16 cellular contexts compared by ENCODE assay signal in genomic region chr19:30172643-30173242, GRCh38.
DNase-seq lines count a peak whose midpoint lies in the region; ATAC-seq and TF ChIP-seq lines count a peak whose summit lies in the region.
"Had no signal": no experiment of that assay in that cellular context is flagged by ENCODE, and none has a peak within 500 bp of the region (broad histone marks: within the 10 kb centered on the region; RNA-seq: fewer than 3 reads in every experiment).

No MANE protein-coding gene starts in this region.

- no peaks in the 10 kb centered on the region for H3K79me2 ChIP-seq in trophoblast cell (ENCODE audit: control insufficient read depth, insufficient read depth, low read length, poor library complexity)

- H2AFZ ChIP-seq in trophoblast cell (ENCODE audit: insufficient read depth, low read length, poor library complexity): no peak overlapping the region

- H2BK12ac ChIP-seq in trophoblast cell (ENCODE audit: low read length): no peak overlapping the region

- intact Hi-C loops in left colon (cut with DNase I, micrococcal nuclease): no loop called here
- intact Hi-C loops in Right ventricle myocardium superior (cut with DNase I): no loop called here

- no peaks in the 10 kb centered on the region for H3K27me3 ChIP-seq in trophoblast cell (ENCODE audit: insufficient read depth, low read length)

- no peak overlapping the region for H2BK120ac ChIP-seq in trophoblast cell (ENCODE audit: insufficient read depth, low read length, poor library complexity)

- H3K4me3 ChIP-seq in trophoblast cell (ENCODE audit: low read depth, low read length): no peak overlapping the region
- H3K4me3 ChIP-seq: GM12878 had no signal

- peaks cover 10% of the 10 kb centered on the region for H3K9me3 ChIP-seq in trophoblast cell (ENCODE audit: insufficient read depth, low read depth, low read length)

- peak; percentile 63 for ATAC-seq in left colon
- ATAC-seq in Right ventricle myocardium superior (ENCODE audit: poor library complexity): no peak
- no peak for ATAC-seq in GM19395 (IDR thresholded peaks at IDR 0.05; ENCODE audit: unreplicated experiment)
- ATAC-seq in HG03378 (IDR thresholded peaks at IDR 0.05; ENCODE audit: unreplicated experiment): no peak
- ATAC-seq: GM12878, HCT116 had no signal

- no peaks in the 10 kb centered on the region for H3K4me1 ChIP-seq in trophoblast cell (ENCODE audit: control insufficient read depth in 1 of 2, insufficient read depth in 2 of 2, low read length in 2 of 2)

- H2AK5ac ChIP-seq in trophoblast cell (ENCODE audit: low read length): no peak overlapping the region

- H3K14ac ChIP-seq in trophoblast cell (ENCODE audit: low read length): no peak overlapping the region

- H3K79me1 ChIP-seq in trophoblast cell (ENCODE audit: low read length): no peaks in the 10 kb centered on the region

- H4K8ac ChIP-seq in trophoblast cell (ENCODE audit: low read depth, low read length): no peak overlapping the region

- H4K12ac ChIP-seq in trophoblast cell (ENCODE audit: low read depth, low read length): no peak overlapping the region

- H3K23ac ChIP-seq in trophoblast cell (ENCODE audit: low read length): no peak overlapping the region

- no peaks in the 10 kb centered on the region for H3K36me3 ChIP-seq in trophoblast cell (ENCODE audit: control insufficient read depth in 1 of 2, insufficient read depth in 2 of 2, low read length in 2 of 2)

- H3K4me2 ChIP-seq in trophoblast cell (ENCODE audit: low read length): no peak overlapping the region

- peak overlapping the region; percentile 80 for H3K27ac ChIP-seq in VCaP
- H3K27ac ChIP-seq in trophoblast cell (ENCODE audit: low read depth, low read length): no peak overlapping the region

- peak overlapping the region; percentile 50 for H3K9ac ChIP-seq in trophoblast cell (ENCODE audit: low read length)

- H3K18ac ChIP-seq in trophoblast cell (ENCODE audit: low read length): no peak overlapping the region

- WGBS in trophoblast cell (ENCODE audit: extremely low coverage, insufficient coverage, insufficient read length): no CpG with 5 or more reads among the region's 8 CpGs

- H3K4ac ChIP-seq in trophoblast cell (ENCODE audit: low read depth, low read length): no peak overlapping the region

- no peak overlapping the region for H2BK5ac ChIP-seq in trophoblast cell (ENCODE audit: low read depth, low read length, poor library complexity)

- TF ChIP-seq CTCF in VCaP (conservative IDR thresholded peaks at IDR 0.05): no peak

- no peak overlapping the region for H4K91ac ChIP-seq in trophoblast cell (ENCODE audit: low read depth, low read length)

- peak; percentile 2 for DNase-seq in AG20443 (ENCODE audit: low spot score)
- DNase-seq in left colon: no peak
- no peak for DNase-seq in trophoblast cell
- DNase-seq in Right ventricle myocardium superior: no peak
- no peak for DNase-seq in NCI-H1417 treated with DMSO at 0.1 percent for 48 hours (lab: John Stamatoyannopoulos, UW)
- DNase-seq: 8988T; ACHN; C1 segment of cervical spinal cord; Calu3; CD4-positive, alpha-beta T cell; DMS 273 treated with DMSO at 0.1 percent for 48 hours had no signal
